1 cellular context compared by ENCODE assay signal in genomic region chr3:150603888-150604319, GRCh38.
TF ChIP-seq lines count a peak whose summit lies in the region.

No MANE protein-coding gene starts in this region.

TF ChIP-seq in K562, 482 proteins besides CTCF, POLR2A, EP300 and RAD21 (continued from another document):
- no peak for TF ChIP-seq MGA (IDR thresholded peaks at IDR 0.05)
- TF ChIP-seq SIN3A (IDR thresholded peaks at IDR 0.05; ENCODE audit: borderline replicate concordance in 2 of 2, control insufficient read depth in 1 of 2, low read depth in 2 of 2, low read length in 2 of 2) = peak in 1 of 2 experiments; percentile 84; a peak in 3 of 4 replicates
- no peak for TF ChIP-seq PRMT5 (CRISPR knock-in tag; IDR thresholded peaks at IDR 0.05)
- no peak for TF ChIP-seq ARHGAP35 (IDR thresholded peaks at IDR 0.05; ENCODE audit: partially characterized antibody)
- 0 out of 2 replicates have a peak, but pooled peaks have one; percentile 24 for TF ChIP-seq NKRF (IDR thresholded peaks at IDR 0.05; ENCODE audit: borderline replicate concordance)
- no peak for TF ChIP-seq MECOM (CRISPR knock-in tag; IDR thresholded peaks at IDR 0.05)
- TF ChIP-seq SNRNP70 (optimal IDR thresholded peaks at IDR 0.05; ENCODE audit: low read depth, low read length) = no peak
- TF ChIP-seq GABPB1 (CRISPR knock-in tag; IDR thresholded peaks at IDR 0.05) = no peak
- TF ChIP-seq ZNF224 (CRISPR knock-in tag; IDR thresholded peaks at IDR 0.05) = 0 out of 2 replicates have a peak, but pooled peaks have one; percentile 2
- TF ChIP-seq FOXK1 (CRISPR knock-in tag; IDR thresholded peaks at IDR 0.05; ENCODE audit: borderline replicate concordance) = no peak
- TF ChIP-seq NFRKB (IDR thresholded peaks at IDR 0.05; ENCODE audit: low read depth) = no peak
- no peak for TF ChIP-seq ZNF197 (CRISPR knock-in tag; IDR thresholded peaks at IDR 0.05; ENCODE audit: low read depth)
- TF ChIP-seq MCM2 (IDR thresholded peaks at IDR 0.05; ENCODE audit: low read depth) = no peak
- no peak for TF ChIP-seq ZNF592 (IDR thresholded peaks at IDR 0.05)
- no peak for TF ChIP-seq CREB1 (IDR thresholded peaks at IDR 0.05)
- TF ChIP-seq CREB1 (CRISPR knock-in tag; IDR thresholded peaks at IDR 0.05) = no peak
- TF ChIP-seq HEY1 (CRISPR knock-in tag; IDR thresholded peaks at IDR 0.05; ENCODE audit: borderline replicate concordance) = no peak
- no peak for TF ChIP-seq ZNF23 (CRISPR knock-in tag; IDR thresholded peaks at IDR 0.05)
- no peak for TF ChIP-seq SRSF9 (IDR thresholded peaks at IDR 0.05; ENCODE audit: borderline replicate concordance, low read depth, low read length)
